Comparison of ENCODE assay signal across 18 cellular contexts in the genomic region with DNA sequence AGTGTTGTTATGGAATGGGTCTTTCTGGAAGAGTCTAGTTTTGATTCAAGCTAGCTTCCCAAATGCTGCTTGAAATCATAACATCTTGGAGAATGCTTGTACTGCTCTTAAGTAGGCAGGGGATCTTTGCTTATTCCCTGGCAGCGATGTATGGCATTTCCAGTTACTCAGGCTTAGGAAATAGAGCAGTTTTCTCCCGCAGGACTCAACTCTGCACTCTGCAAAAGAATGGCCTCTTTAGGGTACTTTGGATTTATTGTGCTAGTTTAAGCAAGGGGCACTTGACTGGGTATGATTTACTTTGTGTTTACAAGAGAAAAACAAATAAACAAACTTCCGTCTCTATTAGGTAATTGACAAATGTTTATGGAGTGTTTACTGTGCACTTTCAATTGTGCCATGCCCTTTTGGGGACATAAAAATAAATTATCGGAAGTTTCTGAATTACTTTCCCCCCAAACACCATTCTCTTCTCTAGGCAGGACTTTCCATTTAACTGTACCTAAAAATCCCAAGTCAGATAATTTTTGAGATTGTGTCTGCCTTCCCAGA.
DNase-seq lines count a peak whose midpoint lies in the region; FAIRE-seq and TF ChIP-seq lines count a peak whose summit lies in the region.
"Had no signal": no experiment of that assay in that cellular context is flagged by ENCODE, and none has a peak within 500 bp of the region (broad histone marks: within the 10 kb centered on the region; RNA-seq: fewer than 3 reads in every experiment).

No MANE protein-coding gene starts in this region.

- H3K4me1 ChIP-seq in OCI-LY7 (ENCODE audit: insufficient read depth, low read length, poor library complexity, severe bottlenecking), result peaks cover 97% of the 10 kb centered on the region
- H3K4me1 ChIP-seq in thyroid gland, result peaks cover 62 to 73% of the 10 kb centered on the region in 2 donors

- H3K9me2 ChIP-seq in OCI-LY7 (ENCODE audit: insufficient read depth, low read length), result no peaks in the 10 kb centered on the region

- 43 to 60% methylated on average over 4 of the region's 4 CpGs for WGBS in thyroid gland, 2 donors

- no peaks in the 10 kb centered on the region for H3K27me3 ChIP-seq in thyroid gland

- H3K4me3 ChIP-seq in OCI-LY7 (ENCODE audit: low read depth, low read length, poor library complexity, severe bottlenecking) (peak overlapping the region; percentile 47), thyroid gland (replicated peaks in 1 of 3) (no peak overlapping the region)
- H3K4me3 ChIP-seq: PC-9 had no signal

- BruUV-seq in OCI-LY7 (replicated peaks; lab: Mats Ljungman, UMichigan), result no TSS peak

- intact Hi-C loops in OCI-LY7 (cut with micrococcal nuclease; ENCODE audit: unreplicated experiment), result loop anchor here (5.0 kb wide), 1 partner anchor 1396 kb away; no protein-coding TSS in a partner anchor
- intact Hi-C loops in thyroid gland (cut with DNase I), result no loop called here

- CTCF ChIA-PET in OCI-LY7 (lab: Charles Lee; ENCODE audit: unreplicated experiment), result interaction anchor here (1.0 to 1.1 kb wide), 2 partner anchors 9 to 589 kb away, joined by 3 read pairs; no protein-coding TSS in a partner anchor

- H4K20me1 ChIP-seq in OCI-LY7 (ENCODE audit: insufficient read depth, low read length), result no peaks in the 10 kb centered on the region

- DNase-seq in DMS53 (lab: John Stamatoyannopoulos, UW) (peak; percentile 49), DMS53 treated with DMSO at 0.1 percent for 48 hours (lab: John Stamatoyannopoulos, UW; ENCODE audit: unreplicated experiment) (no peak), NCI-H2029 (lab: John Stamatoyannopoulos, UW) (peak; percentile 4), OCI-LY7 (ENCODE audit: low spot score) (no peak), thyroid gland (peak in 1 of 2 donors; percentile 7), NCI-H187 treated with DMSO at 0.1 percent for 48 hours (lab: John Stamatoyannopoulos, UW) (no peak), H54 (ENCODE audit: insufficient read length, low spot score) (no peak), NCI-H128 (lab: John Stamatoyannopoulos, UW; ENCODE audit: unreplicated experiment) (no peak)
- DNase-seq: AML-193; CD4-positive, CD25-positive, alpha-beta regulatory T cell; COR-L47; DMS 273 treated with DMSO at 0.1 percent for 48 hours; NCI-H1436 treated with DMSO at 0.1 percent for 48 hours; NCI-H2081 treated with DMSO at 0.1 percent for 48 hours; NCI-H226; NCI-H526 treated with DMSO at 0.1 percent for 48 hours; PC-9 had no signal

- POLR2A ChIA-PET in OCI-LY7 (lab: Charles Lee), result interaction anchor here (0.5 to 1.7 kb wide), 12 partner anchors 7 to 311 kb away, joined by 3 to 16 read pairs (median 4); a partner anchor contains a TSS

- no peak overlapping the region for H2AFZ ChIP-seq in OCI-LY7 (ENCODE audit: low read length)
- H2AFZ ChIP-seq: PC-9 had no signal

- peaks cover 3% of the 10 kb centered on the region; the same call in 1 of the 2 replicates for H3K79me2 ChIP-seq in OCI-LY7 (ENCODE audit: insufficient read depth, low read depth, low read length)

- peak overlapping the region; percentile 66 for H3K4me2 ChIP-seq in OCI-LY7 (ENCODE audit: low read length)
- H3K4me2 ChIP-seq: PC-9 had no signal

- no peak for FAIRE-seq in H54 (lab: Jason Lieb, UNC)

- H3K9me3 ChIP-seq in OCI-LY7 (ENCODE audit: low read length) (no peaks in the 10 kb centered on the region), thyroid gland (no peaks in the 10 kb centered on the region)

- H3K36me3 ChIP-seq in OCI-LY7 (ENCODE audit: insufficient read depth, low read length), result no peaks in the 10 kb centered on the region
- H3K36me3 ChIP-seq in thyroid gland, result no peaks in the 10 kb centered on the region

- H3K27ac ChIP-seq in OCI-LY7 (ENCODE audit: low read depth, low read length, poor library complexity, severe bottlenecking) (peak overlapping the region; percentile 94), thyroid gland (peak overlapping the region; percentile 91 to 99 (median 93))
- H3K27ac ChIP-seq: 22Rv1, PC-9 had no signal

- TF ChIP-seq POLR2A in thyroid gland (IDR thresholded peaks at IDR 0.05), result no peak
- TF ChIP-seq POLR2A in H54 (IDR thresholded peaks at IDR 0.05; ENCODE audit: low read depth, low read length), result no peak

- TF ChIP-seq CTCF in OCI-LY7 (conservative IDR thresholded peaks at IDR 0.05; ENCODE audit: low read length), result no peak
- TF ChIP-seq CTCF in thyroid gland (IDR thresholded peaks at IDR 0.05), result no peak

Comparison
In these comparisons a context has a peak if more than half of its experiments do, and no peak if none do; other contexts are left out.
1. DNase-seq: peak in DMS53 (single experiment) and NCI-H2029 (single experiment); none in DMS53 treated with DMSO at 0.1 percent for 48 hours (single experiment), OCI-LY7 (single experiment), NCI-H187 treated with DMSO at 0.1 percent for 48 hours (single experiment), H54 (single experiment) and NCI-H128 (single experiment).